ENCODE assay signal across 11 cellular contexts in genomic region chr4:168685136-168685535, GRCh38.
DNase-seq lines count a peak whose midpoint lies in the region; ATAC-seq and TF ChIP-seq lines count a peak whose summit lies in the region.
"Had no signal": no experiment of that assay in that cellular context is flagged by ENCODE, and none has a peak within 500 bp of the region (broad histone marks: within the 10 kb centered on the region; RNA-seq: fewer than 3 reads in every experiment).

No MANE protein-coding gene starts in this region.

- no peak overlapping the region for H3K27ac Mint-ChIP-seq in naive B cell
- no peak overlapping the region for H3K27ac Mint-ChIP-seq in natural killer cell treated with Interleukin-12 subunit alpha and Interleukin-12 subunit beta and Interleukin-15 and Interleukin-18, amount 100 ng/mL, for 72 hours
- no peak overlapping the region for H3K27ac Mint-ChIP-seq in T-helper 2 cell treated with Interferon-gamma antibody and Interleukin-4, amounts not matched to agents 5 μg/mL and 100 μg/mL, for 36 hours

- no peak overlapping the region for H3K4me3 ChIP-seq in thyroid gland (replicated peaks in 1 of 3)
- H3K4me3 ChIP-seq: cardiac muscle cell, left lung had no signal

- no peaks in the 10 kb centered on the region for H3K4me1 Mint-ChIP-seq in naive B cell
- H3K4me1 Mint-ChIP-seq in natural killer cell treated with Interleukin-12 subunit alpha and Interleukin-12 subunit beta and Interleukin-15 and Interleukin-18, amount 100 ng/mL, for 72 hours (ENCODE audit: low read depth in 2 of 2): no peaks in the 10 kb centered on the region
- H3K4me1 Mint-ChIP-seq in T-helper 2 cell treated with Interferon-gamma antibody and Interleukin-4, amounts not matched to agents 5 μg/mL and 100 μg/mL, for 36 hours (ENCODE audit: low read depth): no peaks in the 10 kb centered on the region

- no peak for TF ChIP-seq POLR2A in thyroid gland (IDR thresholded peaks at IDR 0.05)

- intact Hi-C loops in thyroid gland (cut with DNase I): no loop called here

- peaks cover 0 to 1% (median 0%) of the 10 kb centered on the region in 7 donors for H3K9me3 Mint-ChIP-seq in naive B cell
- no peaks in the 10 kb centered on the region for H3K9me3 Mint-ChIP-seq in natural killer cell treated with Interleukin-12 subunit alpha and Interleukin-12 subunit beta and Interleukin-15 and Interleukin-18, amount 100 ng/mL, for 72 hours
- H3K9me3 Mint-ChIP-seq in T-helper 2 cell treated with Interferon-gamma antibody and Interleukin-4, amounts not matched to agents 5 μg/mL and 100 μg/mL, for 36 hours: no peaks in the 10 kb centered on the region

- no peaks in the 10 kb centered on the region for H3K36me3 Mint-ChIP-seq in naive B cell
- no peaks in the 10 kb centered on the region for H3K36me3 Mint-ChIP-seq in natural killer cell treated with Interleukin-12 subunit alpha and Interleukin-12 subunit beta and Interleukin-15 and Interleukin-18, amount 100 ng/mL, for 72 hours
- no peaks in the 10 kb centered on the region for H3K36me3 Mint-ChIP-seq in T-helper 2 cell treated with Interferon-gamma antibody and Interleukin-4, amounts not matched to agents 5 μg/mL and 100 μg/mL, for 36 hours (ENCODE audit: low read depth)

- H3K27me3 Mint-ChIP-seq in naive B cell: peaks cover 0 to 4% (median 0%) of the 10 kb centered on the region in 3 donors
- H3K27me3 Mint-ChIP-seq in natural killer cell treated with Interleukin-12 subunit alpha and Interleukin-12 subunit beta and Interleukin-15 and Interleukin-18, amount 100 ng/mL, for 72 hours: peaks cover 0 to 13% of the 10 kb centered on the region in 2 donors
- H3K27me3 Mint-ChIP-seq in T-helper 2 cell treated with Interferon-gamma antibody and Interleukin-4, amounts not matched to agents 5 μg/mL and 100 μg/mL, for 36 hours (ENCODE audit: low read depth): peaks cover 12% of the 10 kb centered on the region

- no peak overlapping the region for H3K4me3 Mint-ChIP-seq in naive B cell
- no peak overlapping the region for H3K4me3 Mint-ChIP-seq in natural killer cell treated with Interleukin-12 subunit alpha and Interleukin-12 subunit beta and Interleukin-15 and Interleukin-18, amount 100 ng/mL, for 72 hours
- H3K4me3 Mint-ChIP-seq in T-helper 2 cell treated with Interferon-gamma antibody and Interleukin-4, amounts not matched to agents 5 μg/mL and 100 μg/mL, for 36 hours: no peak overlapping the region

- no peaks in the 10 kb centered on the region for H3K9me3 ChIP-seq in thyroid gland
- H3K9me3 ChIP-seq: left lung had no signal

- no peaks in the 10 kb centered on the region for H3K27me3 ChIP-seq in thyroid gland
- H3K27me3 ChIP-seq: cardiac muscle cell, left lung had no signal

- no peak for DNase-seq in naive B cell
- no peak for DNase-seq in natural killer cell treated with Interleukin-12 subunit alpha and Interleukin-12 subunit beta and Interleukin-15 and Interleukin-18, amount 100 ng/mL, for 72 hours (ENCODE audit: low spot score)
- DNase-seq in foreskin melanocyte: no peak
- no peak for DNase-seq in thyroid gland
- DNase-seq in T-helper 2 cell treated with Interferon-gamma antibody and Interleukin-4, amounts not matched to agents 5 μg/mL and 100 μg/mL, for 36 hours (ENCODE audit: low spot score): no peak
- DNase-seq: activated T-cell treated with anti-CD3 and anti-CD28 coated beads, Interleukin-2, amount 50 U/mL, for 48 hours; left lung had no signal

- no peaks in the 10 kb centered on the region for H3K4me1 ChIP-seq in thyroid gland
- H3K4me1 ChIP-seq: left lung had no signal

- TF ChIP-seq CTCF in thyroid gland (IDR thresholded peaks at IDR 0.05): no peak

- no peak overlapping the region for H3K27ac ChIP-seq in thyroid gland
- H3K27ac ChIP-seq: cardiac muscle cell, left lung had no signal

- ATAC-seq in GM19324 (IDR thresholded peaks at IDR 0.05; ENCODE audit: low FRiP score, unreplicated experiment) (peak; percentile 77), HG02623 (IDR thresholded peaks at IDR 0.05; ENCODE audit: unreplicated experiment) (peak; percentile 94), HG03460 (IDR thresholded peaks at IDR 0.05; ENCODE audit: unreplicated experiment) (peak; percentile 94), naive B cell (ENCODE audit: low read depth in 2 of 2) (peak; percentile 32 to 70)
- no peak for ATAC-seq in natural killer cell treated with Interleukin-12 subunit alpha and Interleukin-12 subunit beta and Interleukin-15 and Interleukin-18, amount 100 ng/mL, for 72 hours
- ATAC-seq: left lung had no signal

- no peaks in the 10 kb centered on the region for H3K36me3 ChIP-seq in thyroid gland
- H3K36me3 ChIP-seq: left lung had no signal

- 86 to 87% methylated on average over 5 of the region's 5 CpGs for WGBS in thyroid gland, 2 donors

Comparison
In these comparisons a context has a peak if more than half of its experiments do, and no peak if none do; other contexts are left out.
1. ATAC-seq: peak in GM19324 (single experiment), HG02623 (single experiment), HG03460 (single experiment) and naive B cell (2 of 2); none in natural killer cell treated with Interleukin-12 subunit alpha and Interleukin-12 subunit beta and Interleukin-15 and Interleukin-18, amount 100 ng/mL, for 72 hours (0 of 2).